In the genomic region with DNA sequence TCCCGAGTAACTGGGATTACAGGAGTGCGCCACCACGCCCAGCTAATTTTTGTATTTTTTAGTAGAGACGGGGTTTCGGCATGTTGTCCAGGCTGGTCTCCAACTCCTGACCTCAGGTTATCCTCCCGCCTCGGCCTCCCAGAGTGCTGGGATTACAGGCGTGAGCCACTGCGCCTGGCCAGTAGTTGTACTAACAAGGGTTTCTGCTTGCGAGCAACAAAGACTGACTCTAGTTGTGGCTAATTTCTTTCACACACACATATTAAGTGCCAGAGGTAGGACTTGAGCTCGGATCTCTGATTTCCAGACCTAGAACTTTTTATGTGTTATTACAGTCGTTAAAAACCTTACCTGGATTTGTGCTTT, we compare ENCODE assay signal across 8 cellular contexts. TPM values are rescaled to one million over a fixed set of nuclear protein-coding genes. Genes with fewer than 3 reads are reported as not detected.
DNase-seq lines count a peak whose midpoint lies in the region; ATAC-seq and TF ChIP-seq lines count a peak whose summit lies in the region.

No MANE protein-coding gene starts in this region.

- WGBS in iPS DF 6.9 (ENCODE audit: insufficient coverage, insufficient read length): no CpG with 5 or more reads among the region's 12 CpGs
- 36% methylated on average over 12 of the region's 12 CpGs for WGBS in smooth muscle cell (ENCODE audit: low lambda C conversion rate)

- TF ChIP-seq CTCF in HEK293 (tag by site-specific recombination; IDR thresholded peaks at IDR 0.05) (no peak), smooth muscle cell (IDR thresholded peaks at IDR 0.05; ENCODE audit: borderline replicate concordance, insufficient read depth, poor library complexity, severe bottlenecking) (no peak)
- TF ChIP-seq CTCF in activated CD8-positive, alpha-beta T cell treated with anti-CD3 and anti-CD28 coated beads for 36 hours (IDR thresholded peaks at IDR 0.05): no peak

- H3K27me3 ChIP-seq in iPS DF 6.9 (ENCODE audit: control insufficient read depth, insufficient read depth, low read length): no peaks in the 10 kb centered on the region
- H3K27me3 ChIP-seq in smooth muscle cell (ENCODE audit: low read depth): no peaks in the 10 kb centered on the region

- intact Hi-C loops in activated CD8-positive, alpha-beta T cell treated with anti-CD3 and anti-CD28 coated beads for 36 hours (cut with micrococcal nuclease): no loop called here

- H3K4me1 ChIP-seq in HEK293 (ENCODE audit: control insufficient read depth, insufficient read depth, low read length): no peaks in the 10 kb centered on the region
- H3K4me1 ChIP-seq in iPS DF 6.9 (ENCODE audit: control insufficient read depth, insufficient read depth, low read length): peaks cover 3% of the 10 kb centered on the region; the same call in 1 of the 2 replicates
- peaks cover 9% of the 10 kb centered on the region for H3K4me1 ChIP-seq in smooth muscle cell (ENCODE audit: low read depth)

- H3K4me3 ChIP-seq in HEK293 (ENCODE audit: low read depth, low read length) (peak overlapping the region; percentile 93), iPS DF 6.9 (ENCODE audit: low read length) (peak overlapping the region; percentile 99; the same call in 1 of the 2 replicates), smooth muscle cell (peak overlapping the region; percentile 82)

- DNase-seq in activated CD8-positive, alpha-beta T cell treated with anti-CD3 and anti-CD28 coated beads for 36 hours: no peak
- DNase-seq in iPS DF 6.9 (ENCODE audit: low read depth, low spot score) (no peak), smooth muscle cell (lab: John Stamatoyannopoulos, UW; ENCODE audit: unreplicated experiment) (no peak), NCI-H345 treated with DMSO at 0.1 percent for 48 hours (lab: John Stamatoyannopoulos, UW; ENCODE audit: unreplicated experiment) (no peak), HPDE6-E6E7 (ENCODE audit: extremely low spot score) (no peak)
- DNase-seq in activated CD4-positive, alpha-beta T cell treated with anti-CD3 and anti-CD28 coated beads, Interleukin-2, amount 50 U/mL, for 4 hours: no peak

- peaks cover 38% of the 10 kb centered on the region for H3K79me2 ChIP-seq in smooth muscle cell (ENCODE audit: low read depth)

- H3K36me3 ChIP-seq in HEK293 (ENCODE audit: control insufficient read depth in 2 of 2, insufficient read depth in 1 of 2, low read length in 2 of 2) (peaks cover 0 to 10% of the 10 kb centered on the region in 2 experiments; a peak in 2 of 3 replicates), iPS DF 6.9 (ENCODE audit: control insufficient read depth, insufficient read depth, low read length) (peaks cover 5% of the 10 kb centered on the region; the same call in 1 of the 2 replicates), smooth muscle cell (ENCODE audit: low read depth) (no peaks in the 10 kb centered on the region)

- CTCF ChIA-PET in HEK293 (lab: Yijun Ruan, JAX): interaction anchor here (0.6 to 1.3 kb wide), 2 partner anchors 10 to 29 kb away, joined by 3 read pairs; no protein-coding TSS in a partner anchor
- CTCF ChIA-PET in activated CD8-positive, alpha-beta T cell treated with anti-CD3 and anti-CD28 coated beads for 36 hours (lab: Charles Lee): interaction anchor here (1.7 to 3.5 kb wide), 2 partner anchors 137 to 432 kb away, joined by 5 to 15 read pairs; no protein-coding TSS in a partner anchor

- H3K27me3 Mint-ChIP-seq in activated CD8-positive, alpha-beta T cell treated with anti-CD3 and anti-CD28 coated beads for 36 hours: no peaks in the 10 kb centered on the region

- H3K4me3 Mint-ChIP-seq in activated CD8-positive, alpha-beta T cell treated with anti-CD3 and anti-CD28 coated beads for 36 hours: peak overlapping the region; percentile 86

- peak overlapping the region; percentile 95 for H2AFZ ChIP-seq in smooth muscle cell (ENCODE audit: low read depth)

- peaks cover 2% of the 10 kb centered on the region for H3K36me3 Mint-ChIP-seq in activated CD8-positive, alpha-beta T cell treated with anti-CD3 and anti-CD28 coated beads for 36 hours (ENCODE audit: low read depth)

- no peaks in the 10 kb centered on the region for H3F3A ChIP-seq in smooth muscle cell (ENCODE audit: low read depth)

- H3K27ac Mint-ChIP-seq in activated CD8-positive, alpha-beta T cell treated with anti-CD3 and anti-CD28 coated beads for 36 hours: no peak overlapping the region

- no peak overlapping the region; the same call in 1 of the 2 replicates for H3K27ac ChIP-seq in HEK293 (ENCODE audit: extremely low read depth, low read depth, low read length)
- H3K27ac ChIP-seq in iPS DF 6.9 (ENCODE audit: low read length): no peak overlapping the region
- no peak overlapping the region for H3K27ac ChIP-seq in smooth muscle cell (ENCODE audit: low read depth)

- peaks cover 32% of the 10 kb centered on the region for H4K20me1 ChIP-seq in smooth muscle cell (ENCODE audit: low read depth)

- H3K4me2 ChIP-seq in smooth muscle cell: peak overlapping the region; percentile 88

- no peaks in the 10 kb centered on the region for H3K9me3 Mint-ChIP-seq in activated CD8-positive, alpha-beta T cell treated with anti-CD3 and anti-CD28 coated beads for 36 hours

- POLR2A ChIA-PET in HEK293 (lab: Yijun Ruan, JAX): interaction anchor here (0.6 to 3.7 kb wide), 6 partner anchors 10 to 118 kb away, joined by 3 to 14 read pairs (median 6); partner anchors contain the start of gene ZIC2
- POLR2A ChIA-PET in activated CD8-positive, alpha-beta T cell treated with anti-CD3 and anti-CD28 coated beads for 36 hours (lab: Charles Lee): no interaction called here

- no peaks in the 10 kb centered on the region for H3K9me3 ChIP-seq in HEK293 (ENCODE audit: control insufficient read depth, insufficient read depth, low read depth, low read length)
- no peaks in the 10 kb centered on the region for H3K9me3 ChIP-seq in iPS DF 6.9 (ENCODE audit: control insufficient read depth, insufficient read depth, low read length)
- H3K9me3 ChIP-seq in smooth muscle cell (replicated peaks; ENCODE audit: low read depth): no peaks in the 10 kb centered on the region

- H3K9ac ChIP-seq in smooth muscle cell (ENCODE audit: low read depth): no peak overlapping the region

- H3K4me1 Mint-ChIP-seq in activated CD8-positive, alpha-beta T cell treated with anti-CD3 and anti-CD28 coated beads for 36 hours (ENCODE audit: low read depth): peaks cover 21% of the 10 kb centered on the region

- ATAC-seq in activated CD8-positive, alpha-beta T cell treated with anti-CD3 and anti-CD28 coated beads for 36 hours: no peak
- ATAC-seq in GM21723 (IDR thresholded peaks at IDR 0.05; ENCODE audit: unreplicated experiment): no peak

TF ChIP-seq in HEK293, 187 proteins besides CTCF, POLR2A, EP300 and RAD21:
- TF ChIP-seq ELK4 (IDR thresholded peaks at IDR 0.05; ENCODE audit: borderline replicate concordance, low read depth, low read length) (no peak), ZNF280D (tag by site-specific recombination; IDR thresholded peaks at IDR 0.05) (no peak), ZNF350 (tag by site-specific recombination; IDR thresholded peaks at IDR 0.05) (no peak), GLIS1 (tag by site-specific recombination; IDR thresholded peaks at IDR 0.05) (no peak), ZNF768 (tag by site-specific recombination; IDR thresholded peaks at IDR 0.05) (no peak), ZNF18 (tag by site-specific recombination; IDR thresholded peaks at IDR 0.05) (no peak), ZNF274 (IDR thresholded peaks at IDR 0.05; ENCODE audit: low read length) (no peak), ZNF274 (tag by site-specific recombination; IDR thresholded peaks at IDR 0.05; ENCODE audit: borderline replicate concordance) (no peak)

RNA-seq across cellular contexts. Expression of gene PCCA, which starts 0.6 kb away (rescaled TPM):
- 1 to 10 TPM; 8.4 to 9.2 TPM for total RNA-seq in activated CD8-positive, alpha-beta T cell treated with anti-CD3 and anti-CD28 coated beads for 36 hours
- 19.5 and 19.6 TPM in 2 replicates for total RNA-seq in smooth muscle cell
- polyA plus RNA-seq in smooth muscle cell: 24.0 and 24.7 TPM in 2 replicates
